8 cellular contexts compared by ENCODE assay signal in the genomic region with DNA sequence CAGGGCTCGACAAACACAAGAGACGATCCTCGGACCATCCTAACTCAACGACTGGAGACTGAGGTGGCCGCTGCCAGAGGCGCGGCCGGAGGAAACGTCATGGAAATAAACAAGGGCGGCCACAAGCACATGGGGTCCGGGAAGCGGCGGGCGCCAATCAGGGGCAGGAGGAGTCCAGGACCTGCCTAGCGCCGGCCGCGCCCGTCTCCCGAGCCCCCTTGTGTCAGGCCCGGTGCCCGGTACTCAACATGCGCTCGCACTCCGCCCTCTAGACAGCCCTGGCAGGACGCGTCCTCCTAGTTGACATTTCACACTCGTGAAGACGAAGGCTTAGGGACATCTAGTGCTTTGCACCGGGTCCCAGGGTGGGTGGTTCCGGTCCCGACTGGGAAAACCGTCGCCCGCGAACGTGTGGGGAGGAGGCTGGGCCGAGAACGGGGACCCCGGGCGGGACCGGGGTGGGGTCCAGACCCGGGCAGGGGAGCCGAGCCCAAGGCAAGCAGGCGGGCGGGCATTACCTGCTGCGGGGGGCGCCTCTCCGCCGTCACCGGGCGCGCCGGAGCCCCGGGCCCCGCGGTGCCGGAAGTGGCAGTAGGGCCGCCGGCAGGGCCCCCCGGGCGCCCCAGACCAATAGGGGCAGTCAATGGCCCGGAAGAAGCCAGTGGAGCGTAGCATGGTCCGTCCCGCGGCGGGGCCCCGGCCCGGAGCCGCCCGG. TPM values are rescaled to one million over a fixed set of nuclear protein-coding genes. Genes with fewer than 3 reads are reported as not detected.
DNase-seq lines count a peak whose midpoint lies in the region; ATAC-seq and TF ChIP-seq lines count a peak whose summit lies in the region.

No MANE protein-coding gene starts in this region.

- peak overlapping the region; percentile 83 for H3K4me3 ChIP-seq in CD8-positive, alpha-beta memory T cell (ENCODE audit: low read length)
- peak overlapping the region; percentile 86 for H3K4me3 ChIP-seq in Jurkat, Clone E6-1 (ENCODE audit: low read length)
- H3K4me3 ChIP-seq in left ventricle myocardium inferior (peak overlapping the region; percentile 100), retinal pigment epithelial cell (ENCODE audit: low read length) (peak overlapping the region; percentile 92)

- POLR2A ChIA-PET in CD8-positive, alpha-beta memory T cell (lab: Charles Lee): no interaction called here

- peaks cover 5% of the 10 kb centered on the region for H3K36me3 ChIP-seq in CD8-positive, alpha-beta memory T cell (ENCODE audit: insufficient read depth, low read length)
- peaks cover 6% of the 10 kb centered on the region for H3K36me3 ChIP-seq in left ventricle myocardium inferior

- peak overlapping the region; percentile 88 to 97 (median 92) for H3K27ac Mint-ChIP-seq in CD8-positive, alpha-beta memory T cell
- peak overlapping the region; percentile 94 for H3K27ac Mint-ChIP-seq in activated naive CD4-positive, alpha-beta T cell treated with anti-CD3 and anti-CD28 coated beads, Interleukin-2, amount 10 ng/mL, durations not matched to agents 7 days and 5 days

- intact Hi-C loops in left ventricle myocardium inferior (cut with micrococcal nuclease): no loop called here

- peaks cover 58% of the 10 kb centered on the region for H3K4me1 ChIP-seq in CD8-positive, alpha-beta memory T cell (ENCODE audit: insufficient read depth, low read length)
- peaks cover 66% of the 10 kb centered on the region for H3K4me1 ChIP-seq in left ventricle myocardium inferior

- CTCF ChIA-PET in CD8-positive, alpha-beta memory T cell (lab: Charles Lee): interaction anchor here (1.2 to 1.5 kb wide), 2 partner anchors 10 to 22 kb away, joined by 3 to 13 read pairs; no protein-coding TSS in a partner anchor
- CTCF ChIA-PET in activated naive CD4-positive, alpha-beta T cell treated with anti-CD3 and anti-CD28 coated beads, Interleukin-2, amount 10 ng/mL, durations not matched to agents 7 days and 5 days (lab: Charles Lee): interaction anchor here (2.5 kb wide), 2 partner anchors 10 to 22 kb away, joined by 7 to 8 read pairs; no protein-coding TSS in a partner anchor

- no peaks in the 10 kb centered on the region for H3K9me3 ChIP-seq in CD8-positive, alpha-beta memory T cell (ENCODE audit: low read length)
- H3K9me3 ChIP-seq in left ventricle myocardium inferior (replicated peaks): no peaks in the 10 kb centered on the region

- TF ChIP-seq CTCF in left ventricle myocardium inferior (IDR thresholded peaks at IDR 0.05; ENCODE audit: borderline replicate concordance) (no peak), retinal pigment epithelial cell (conservative IDR thresholded peaks at IDR 0.05; ENCODE audit: low read depth, low read length) (no peak)

- peaks cover 0 to 1% of the 10 kb centered on the region in 2 donors for H3K27me3 Mint-ChIP-seq in CD8-positive, alpha-beta memory T cell
- H3K27me3 Mint-ChIP-seq in activated naive CD4-positive, alpha-beta T cell treated with anti-CD3 and anti-CD28 coated beads, Interleukin-2, amount 10 ng/mL, durations not matched to agents 7 days and 5 days: no peaks in the 10 kb centered on the region

- H3K9me3 Mint-ChIP-seq in CD8-positive, alpha-beta memory T cell: no peaks in the 10 kb centered on the region
- H3K9me3 Mint-ChIP-seq in activated naive CD4-positive, alpha-beta T cell treated with anti-CD3 and anti-CD28 coated beads, Interleukin-2, amount 10 ng/mL, durations not matched to agents 7 days and 5 days: no peaks in the 10 kb centered on the region

- H3K27me3 ChIP-seq in CD8-positive, alpha-beta memory T cell (ENCODE audit: insufficient read depth, low read length, poor library complexity, severe bottlenecking): no peaks in the 10 kb centered on the region
- H3K27me3 ChIP-seq in left ventricle myocardium inferior (ENCODE audit: low read depth): no peaks in the 10 kb centered on the region

- peak overlapping the region; percentile 94 for H3K27ac ChIP-seq in CD8-positive, alpha-beta memory T cell (ENCODE audit: low read depth, low read length)
- peak overlapping the region; percentile 99 for H3K27ac ChIP-seq in left ventricle myocardium inferior (replicated peaks)

- peaks cover 37 to 65% (median 44%) of the 10 kb centered on the region in 3 donors for H3K4me1 Mint-ChIP-seq in CD8-positive, alpha-beta memory T cell
- peaks cover 58% of the 10 kb centered on the region for H3K4me1 Mint-ChIP-seq in activated naive CD4-positive, alpha-beta T cell treated with anti-CD3 and anti-CD28 coated beads, Interleukin-2, amount 10 ng/mL, durations not matched to agents 7 days and 5 days

- peaks cover 0 to 17% (median 0%) of the 10 kb centered on the region in 3 donors for H3K36me3 Mint-ChIP-seq in CD8-positive, alpha-beta memory T cell
- peaks cover 7% of the 10 kb centered on the region for H3K36me3 Mint-ChIP-seq in activated naive CD4-positive, alpha-beta T cell treated with anti-CD3 and anti-CD28 coated beads, Interleukin-2, amount 10 ng/mL, durations not matched to agents 7 days and 5 days

- peak overlapping the region; percentile 86 to 96 (median 88) for H3K4me3 Mint-ChIP-seq in CD8-positive, alpha-beta memory T cell
- H3K4me3 Mint-ChIP-seq in activated naive CD4-positive, alpha-beta T cell treated with anti-CD3 and anti-CD28 coated beads, Interleukin-2, amount 10 ng/mL, durations not matched to agents 7 days and 5 days: peak overlapping the region; percentile 87

- peak; percentile 17 for ATAC-seq in GM21423 (IDR thresholded peaks at IDR 0.05; ENCODE audit: unreplicated experiment)

- DNase-seq in CD8-positive, alpha-beta memory T cell: peak in 1 of 5 donors; percentile 26
- no peak for DNase-seq in Jurkat, Clone E6-1 (ENCODE audit: low read depth, low spot score)
- peak; percentile 61 for DNase-seq in activated naive CD4-positive, alpha-beta T cell treated with anti-CD3 and anti-CD28 coated beads, Interleukin-2, amount 10 ng/mL, durations not matched to agents 7 days and 5 days
- DNase-seq in left ventricle myocardium inferior (no peak), retinal pigment epithelial cell (ENCODE audit: low read depth) (peak; percentile 34), NCI-H774 (lab: John Stamatoyannopoulos, UW) (no peak), T-helper 9 cell (no peak)

RNA-seq across cellular contexts. Expression of a gene that starts 0.4 kb away (rescaled TPM):
- 10 to 100 TPM; 61.0 to 63.7 TPM for total RNA-seq in CD8-positive, alpha-beta memory T cell
- polyA plus RNA-seq in CD8-positive, alpha-beta memory T cell: 8.7 TPM
- polyA plus RNA-seq in Jurkat, Clone E6-1 (2012; ENCODE audit: insufficient read depth, insufficient read length): 27.1 TPM
- 17.7 TPM for total RNA-seq in left ventricle myocardium inferior

RNA-seq across cellular contexts. Expression of a gene that starts 15.5 kb away (rescaled TPM):
- total RNA-seq in CD8-positive, alpha-beta memory T cell: 10 to 100 TPM; 42.8 to 43.1 TPM
- 0.92 TPM for polyA plus RNA-seq in CD8-positive, alpha-beta memory T cell
- 17.6 TPM for polyA plus RNA-seq in Jurkat, Clone E6-1 (2012; ENCODE audit: insufficient read depth, insufficient read length)
- 6.4 TPM for total RNA-seq in left ventricle myocardium inferior

RNA-seq across cellular contexts. Expression of a gene that starts 35.8 kb away (rescaled TPM):
- 1 to 10 TPM in 1 of 2 experiments, under 1 TPM in 1; 0.97 to 1.6 TPM for total RNA-seq in CD8-positive, alpha-beta memory T cell
- polyA plus RNA-seq in CD8-positive, alpha-beta memory T cell: 2.4 TPM
- polyA plus RNA-seq in Jurkat, Clone E6-1 (2012; ENCODE audit: insufficient read depth, insufficient read length): 19.0 TPM
- total RNA-seq in left ventricle myocardium inferior: 0.41 TPM

RNA-seq across cellular contexts. Expression of a gene that starts 37.5 kb away (rescaled TPM):
- 100 to 1,000 TPM; 105 to 114 TPM for total RNA-seq in CD8-positive, alpha-beta memory T cell
- polyA plus RNA-seq in CD8-positive, alpha-beta memory T cell: 252 TPM
- polyA plus RNA-seq in Jurkat, Clone E6-1 (2012; ENCODE audit: insufficient read depth, insufficient read length): 78.0 TPM
- 55.6 TPM for total RNA-seq in left ventricle myocardium inferior

RNA-seq across cellular contexts. Expression of a gene that starts 57.4 kb away (rescaled TPM):
- total RNA-seq in CD8-positive, alpha-beta memory T cell: 1 to 10 TPM; 6.3 to 6.6 TPM
- polyA plus RNA-seq in CD8-positive, alpha-beta memory T cell: 4.6 TPM
- polyA plus RNA-seq in Jurkat, Clone E6-1 (2012; ENCODE audit: insufficient read depth, insufficient read length): 3.6 TPM
- total RNA-seq in left ventricle myocardium inferior: 1.8 TPM

Comparison
In these comparisons a context has a peak if more than half of its experiments do, and no peak if none do; other contexts are left out.
1. DNase-seq: peak in activated naive CD4-positive, alpha-beta T cell treated with anti-CD3 and anti-CD28 coated beads, Interleukin-2, amount 10 ng/mL, durations not matched to agents 7 days and 5 days (single experiment) and retinal pigment epithelial cell (single experiment); none in Jurkat, Clone E6-1 (single experiment), left ventricle myocardium inferior (single experiment), NCI-H774 (single experiment) and T-helper 9 cell (single experiment).
2. Peak in every context shown above with its lines, with median percentiles within 50 percentile points of each other: H3K4me3 ChIP-seq.